Comparison of ENCODE assay signal across 24 cellular contexts in genomic region chr10:111766464-111766863, GRCh38.
"Had no signal": no experiment of that assay in that cellular context is flagged by ENCODE, and none has a peak within 500 bp of the region (broad histone marks: within the 10 kb centered on the region; RNA-seq: fewer than 3 reads in every experiment).

No MANE protein-coding gene starts in this region.

- H3K27me3 ChIP-seq: foreskin keratinocyte, left lung, pancreas, stomach, testis, tibial artery, upper lobe of left lung had no signal

- H3K9me3 ChIP-seq: esophagus muscularis mucosa, pancreas, stomach, testis, upper lobe of left lung had no signal

- DNase-seq: cerebellar nuclear complex; cortex of kidney; foreskin keratinocyte; glutamatergic neuron; heart right ventricle; hippocampal formation; left cardiac atrium; left lung; mesendoderm; midbrain; naive thymus-derived CD4-positive, alpha-beta T cell; occipital lobe; pancreas; stimulated activated CD4-positive, alpha-beta T cell treated with anti-CD3 and anti-CD28 coated beads, Interleukin-12 subunit alpha, Interleukin-12 subunit beta, amount 100 ng/mL, for 4 hours; stimulated activated CD4-positive, alpha-beta T cell treated with anti-CD3 and anti-CD28 coated beads, Interleukin-1b, Interleukin-23, amount 100 ng/mL, for 48 hours; stimulated activated CD4-positive, alpha-beta T cell treated with anti-CD3 and anti-CD28 coated beads, Interleukin-4, amount 100 ng/mL, for 1 hour; stimulated activated CD8-positive, alpha-beta memory T cell treated with anti-CD3 and anti-CD28 coated beads, Interleukin-4, amount 100 ng/mL, for 48 hours; stimulated activated naive CD4-positive, alpha-beta T cell; stomach; testis; tibial artery; upper lobe of left lung had no signal

- H3K4me3 ChIP-seq: esophagus muscularis mucosa, heart right ventricle, left lung, pancreas, smooth muscle cell, stomach, testis, tibial artery, upper lobe of left lung had no signal

- H3K36me3 ChIP-seq: esophagus muscularis mucosa, heart right ventricle, left lung, pancreas, stomach, tibial artery, upper lobe of left lung had no signal

- H3K4me1 ChIP-seq: esophagus muscularis mucosa, foreskin keratinocyte, heart right ventricle, left lung, pancreas, stomach, testis, tibial artery, upper lobe of left lung had no signal

- H3K27ac ChIP-seq: esophagus muscularis mucosa, foreskin keratinocyte, heart right ventricle, left lung, pancreas, stomach, testis, tibial artery, upper lobe of left lung had no signal
